Comparison of ENCODE assay signal across 17 cellular contexts in the genomic region with DNA sequence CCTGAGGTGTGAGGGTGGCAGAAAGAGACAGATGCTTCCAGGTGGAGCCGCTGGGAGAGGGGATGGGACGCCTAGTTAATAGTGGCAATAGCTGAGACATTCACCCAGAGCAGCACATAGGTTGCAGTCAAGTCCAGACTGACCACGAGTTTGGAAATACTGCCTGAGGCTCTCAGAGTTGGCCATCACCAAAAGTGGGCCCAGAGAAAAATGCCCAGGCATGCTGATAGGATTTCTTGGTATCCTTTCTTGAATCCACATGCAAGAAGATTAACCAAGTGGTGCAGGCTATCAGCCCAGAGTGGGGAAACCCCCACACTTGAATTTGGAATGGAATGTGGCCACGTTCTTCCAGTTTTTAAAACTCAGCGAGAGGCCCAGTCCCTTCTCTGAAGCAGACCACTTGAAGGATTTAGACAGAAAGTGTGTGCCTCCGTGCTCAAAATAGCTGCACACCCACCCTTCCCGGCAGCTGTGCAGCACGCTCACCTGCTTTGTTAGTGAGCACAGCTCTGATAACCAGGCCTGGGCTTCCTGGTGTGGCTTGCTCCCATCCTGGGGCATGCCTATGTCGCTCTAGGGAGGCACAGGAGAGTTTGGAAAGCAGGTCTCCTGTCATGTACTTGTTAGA. TPM values are rescaled to one million over a fixed set of nuclear protein-coding genes. Genes with fewer than 3 reads are reported as not detected.
A peak's percentile ranks its signal among the peaks of the same experiment; 100 is the strongest.
DNase-seq lines count a peak whose midpoint lies in the region; ATAC-seq and TF ChIP-seq lines count a peak whose summit lies in the region.
"Had no signal": no experiment of that assay in that cellular context is flagged by ENCODE, and none has a peak within 500 bp of the region (broad histone marks: within the 10 kb centered on the region; RNA-seq: fewer than 3 reads in every experiment).

No MANE protein-coding gene starts in this region.

- peaks cover 3 to 100% (median 59%) of the 10 kb centered on the region in 9 donors for H3K36me3 ChIP-seq in heart right ventricle

- intact Hi-C loops in Right ventricle myocardium superior (cut with DNase I) (no loop called here), heart right ventricle (cut with DNase I) (no loop called here)

- H3K4me1 ChIP-seq in heart right ventricle: peaks cover 4 to 40% (median 32%) of the 10 kb centered on the region in 9 donors

- H3K27ac ChIP-seq in heart right ventricle (peak overlapping the region in 5 of 10 donors; percentile 28 to 63 (median 55)), epithelial cell of prostate (peak overlapping the region; percentile 3)
- H3K27ac ChIP-seq: SK-N-MC had no signal

- TF ChIP-seq POLR2A in erythroblast (IDR thresholded peaks at IDR 0.05; ENCODE audit: low read length): no peak

- H3K27me3 Mint-ChIP-seq in T-helper 17 cell: no peaks in the 10 kb centered on the region
- H3K27me3 Mint-ChIP-seq in stimulated activated naive B cell treated with anti-CD40 and anti-IgM and Interleukin-4, amounts not matched to agents 10 μg/mL and 1 μg/mL and 100 μg/mL, for 72 hours: no peaks in the 10 kb centered on the region

- no peaks in the 10 kb centered on the region for H3K27me3 ChIP-seq in heart right ventricle
- H3K27me3 ChIP-seq: esophagus squamous epithelium had no signal

- no peaks in the 10 kb centered on the region for H3K9me3 Mint-ChIP-seq in stimulated activated naive B cell treated with anti-CD40 and anti-IgM and Interleukin-4, amounts not matched to agents 10 μg/mL and 1 μg/mL and 100 μg/mL, for 72 hours
- H3K9me3 Mint-ChIP-seq: activated naive CD4-positive, alpha-beta T cell treated with anti-CD3 and anti-CD28 coated beads for 36 hours had no signal

- no peaks in the 10 kb centered on the region for H3K9me3 ChIP-seq in heart right ventricle
- no peaks in the 10 kb centered on the region for H3K9me3 ChIP-seq in T-helper 17 cell (ENCODE audit: control insufficient read depth, low read length, poor library complexity, severe bottlenecking)
- H3K9me3 ChIP-seq: esophagus squamous epithelium had no signal

- WGBS in heart right ventricle, 2 donors: 57 to 62% methylated on average over 9 of the region's 9 CpGs

- TF ChIP-seq CTCF in heart right ventricle (IDR thresholded peaks at IDR 0.05): no peak

- ATAC-seq in Right ventricle myocardium superior (ENCODE audit: poor library complexity) (no peak), heart right ventricle (no peak), T-helper 17 cell (peak; percentile 27), HG03378 (IDR thresholded peaks at IDR 0.05; ENCODE audit: unreplicated experiment) (no peak)
- no peak for ATAC-seq in stimulated activated naive B cell treated with anti-CD40 and anti-IgM and Interleukin-4, amounts not matched to agents 10 μg/mL and 1 μg/mL and 100 μg/mL, for 72 hours (replicated peaks)
- ATAC-seq: left colon had no signal

- H3K4me1 Mint-ChIP-seq in T-helper 17 cell: peaks cover 50% of the 10 kb centered on the region
- H3K4me1 Mint-ChIP-seq in stimulated activated naive B cell treated with anti-CD40 and anti-IgM and Interleukin-4, amounts not matched to agents 10 μg/mL and 1 μg/mL and 100 μg/mL, for 72 hours: peaks cover 14 to 24% of the 10 kb centered on the region in 2 donors

- no peak overlapping the region for H3K4me3 ChIP-seq in heart right ventricle
- H3K4me3 ChIP-seq: esophagus squamous epithelium, SK-N-MC had no signal

- H3K36me3 Mint-ChIP-seq in T-helper 17 cell (ENCODE audit: low read depth): peaks cover 4% of the 10 kb centered on the region
- H3K36me3 Mint-ChIP-seq in stimulated activated naive B cell treated with anti-CD40 and anti-IgM and Interleukin-4, amounts not matched to agents 10 μg/mL and 1 μg/mL and 100 μg/mL, for 72 hours: peaks cover 58 to 63% of the 10 kb centered on the region in 2 donors

- H3K27ac Mint-ChIP-seq in T-helper 17 cell: peak overlapping the region; percentile 91
- H3K27ac Mint-ChIP-seq in stimulated activated naive B cell treated with anti-CD40 and anti-IgM and Interleukin-4, amounts not matched to agents 10 μg/mL and 1 μg/mL and 100 μg/mL, for 72 hours: peak overlapping the region; percentile 59

- DNase-seq in Right ventricle myocardium superior (peak; percentile 20), heart right ventricle (no peak), T-helper 17 cell (no peak), epithelial cell of prostate (ENCODE audit: low read depth, low spot score) (no peak), erythroblast (lab: John Stamatoyannopoulos, UW) (no peak), CD1c-positive myeloid dendritic cell (ENCODE audit: extremely low spot score) (no peak)
- DNase-seq in stimulated activated naive B cell treated with anti-CD40 and anti-IgM and Interleukin-4, amounts not matched to agents 10 μg/mL and 1 μg/mL and 100 μg/mL, for 72 hours: no peak
- DNase-seq: ACHN; activated naive CD4-positive, alpha-beta T cell treated with anti-CD3 and anti-CD28 coated beads for 36 hours; DMS153; esophagus squamous epithelium; left colon; NCI-H1092 treated with DMSO at 0.1 percent for 48 hours; NCI-H2227 treated with DMSO at 0.1 percent for 48 hours; stimulated activated CD4-positive, alpha-beta T cell treated with anti-CD3 and anti-CD28 coated beads, Interleukin-4, amount 100 ng/mL, for 24 hours had no signal

- H3K4me3 Mint-ChIP-seq in T-helper 17 cell: no peak overlapping the region
- H3K4me3 Mint-ChIP-seq in stimulated activated naive B cell treated with anti-CD40 and anti-IgM and Interleukin-4, amounts not matched to agents 10 μg/mL and 1 μg/mL and 100 μg/mL, for 72 hours: no peak overlapping the region
- H3K4me3 Mint-ChIP-seq: activated naive CD4-positive, alpha-beta T cell treated with anti-CD3 and anti-CD28 coated beads for 36 hours had no signal

RNA-seq across cellular contexts. Expression of gene PLD6, which starts 35.7 kb away (rescaled TPM):
- total RNA-seq in Right ventricle myocardium superior (10.2 TPM), heart right ventricle (10 to 100 TPM in 2 of 10 donors, 1 to 10 TPM in 8; 6.0 to 16.3 (median 8.2) TPM), T-helper 17 cell (10 to 100 TPM; 13.2 to 15.3 TPM)
- 1 to 10 TPM; 3.7 to 6.9 TPM for polyA plus RNA-seq in heart right ventricle
